ENCODE assay signal across 1 cellular context in the genomic region with DNA sequence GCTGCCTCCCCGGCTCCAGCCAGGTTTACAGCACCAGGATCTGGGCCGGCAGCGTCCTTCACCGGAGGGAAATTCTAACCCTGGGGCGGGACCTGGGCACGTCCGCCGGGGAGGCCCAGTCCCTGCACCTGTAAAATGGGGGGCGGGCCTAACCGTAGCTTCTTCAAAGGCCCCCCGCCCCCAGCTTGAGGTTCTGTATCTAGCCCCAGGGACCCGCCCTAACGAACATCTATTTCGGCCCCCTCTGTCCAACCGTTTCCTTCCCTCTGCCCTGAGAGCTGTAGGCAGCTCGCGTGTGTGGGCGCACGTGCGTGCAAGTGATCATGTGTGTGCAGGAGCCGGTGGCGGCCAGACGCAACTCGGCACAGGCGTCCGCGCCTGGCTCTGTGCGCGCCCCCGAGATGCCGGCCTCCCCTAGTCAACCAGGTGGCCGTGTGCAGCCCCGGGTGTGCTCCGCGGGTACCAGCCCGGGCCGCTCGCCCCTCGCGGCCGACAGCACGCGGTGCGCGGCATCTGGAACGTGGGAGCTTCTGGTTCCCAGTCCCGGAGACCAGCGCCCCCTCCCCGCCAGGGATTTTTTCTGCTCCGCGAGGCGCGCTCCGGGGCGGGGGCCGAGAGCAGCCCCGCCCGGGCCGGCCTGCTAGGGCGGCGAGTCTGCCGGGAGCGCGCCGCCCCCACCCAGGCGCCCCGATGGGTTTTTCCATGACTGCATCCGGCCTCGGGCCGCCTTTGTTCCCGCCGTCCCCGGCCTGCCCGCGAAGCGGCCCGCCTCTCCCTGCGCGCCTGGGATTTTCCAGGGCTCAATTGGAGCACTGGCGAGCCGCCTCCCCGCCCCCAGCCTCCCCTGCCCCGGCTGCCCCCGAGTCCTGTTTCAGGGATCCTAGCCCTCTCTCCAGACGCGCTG.
TF ChIP-seq lines count a peak whose summit lies in the region.

No MANE protein-coding gene starts in this region.

TF ChIP-seq in HepG2, 621 proteins besides CTCF, POLR2A, EP300 and RAD21 (continued from another document and continues in another):
- TF ChIP-seq, protein P1, sequence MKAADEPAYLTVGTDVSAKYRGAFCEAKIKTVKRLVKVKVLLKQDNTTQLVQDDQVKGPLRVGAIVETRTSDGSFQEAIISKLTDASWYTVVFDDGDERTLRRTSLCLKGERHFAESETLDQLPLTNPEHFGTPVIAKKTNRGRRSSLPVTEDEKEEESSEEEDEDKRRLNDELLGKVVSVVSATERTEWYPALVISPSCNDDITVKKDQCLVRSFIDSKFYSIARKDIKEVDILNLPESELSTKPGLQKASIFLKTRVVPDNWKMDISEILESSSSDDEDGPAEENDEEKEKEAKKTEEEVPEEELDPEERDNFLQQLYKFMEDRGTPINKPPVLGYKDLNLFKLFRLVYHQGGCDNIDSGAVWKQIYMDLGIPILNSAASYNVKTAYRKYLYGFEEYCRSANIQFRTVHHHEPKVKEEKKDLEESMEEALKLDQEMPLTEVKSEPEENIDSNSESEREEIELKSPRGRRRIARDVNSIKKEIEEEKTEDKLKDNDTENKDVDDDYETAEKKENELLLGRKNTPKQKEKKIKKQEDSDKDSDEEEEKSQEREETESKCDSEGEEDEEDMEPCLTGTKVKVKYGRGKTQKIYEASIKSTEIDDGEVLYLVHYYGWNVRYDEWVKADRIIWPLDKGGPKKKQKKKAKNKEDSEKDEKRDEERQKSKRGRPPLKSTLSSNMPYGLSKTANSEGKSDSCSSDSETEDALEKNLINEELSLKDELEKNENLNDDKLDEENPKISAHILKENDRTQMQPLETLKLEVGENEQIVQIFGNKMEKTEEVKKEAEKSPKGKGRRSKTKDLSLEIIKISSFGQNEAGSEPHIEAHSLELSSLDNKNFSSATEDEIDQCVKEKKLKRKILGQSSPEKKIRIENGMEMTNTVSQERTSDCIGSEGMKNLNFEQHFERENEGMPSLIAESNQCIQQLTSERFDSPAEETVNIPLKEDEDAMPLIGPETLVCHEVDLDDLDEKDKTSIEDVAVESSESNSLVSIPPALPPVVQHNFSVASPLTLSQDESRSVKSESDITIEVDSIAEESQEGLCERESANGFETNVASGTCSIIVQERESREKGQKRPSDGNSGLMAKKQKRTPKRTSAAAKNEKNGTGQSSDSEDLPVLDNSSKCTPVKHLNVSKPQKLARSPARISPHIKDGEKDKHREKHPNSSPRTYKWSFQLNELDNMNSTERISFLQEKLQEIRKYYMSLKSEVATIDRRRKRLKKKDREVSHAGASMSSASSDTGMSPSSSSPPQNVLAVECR (CRISPR knock-in tag; IDR thresholded peaks at IDR 0.05; ENCODE audit: borderline replicate concordance) = peak; percentile 80
- TF ChIP-seq ZC3H13 (CRISPR knock-in tag; IDR thresholded peaks at IDR 0.05) (peak; percentile 56; the same call in 1 of the 2 replicates), EHMT2 (IDR thresholded peaks at IDR 0.05; ENCODE audit: borderline replicate concordance, low read depth, low read length) (no peak), ATF1 (CRISPR knock-in tag; IDR thresholded peaks at IDR 0.05) (no peak), ZFP36 (IDR thresholded peaks at IDR 0.05; ENCODE audit: borderline replicate concordance, low read depth, low read length, partially characterized antibody) (no peak), NFE2L2 (IDR thresholded peaks at IDR 0.05; ENCODE audit: low read length) (no peak), IRX3 (CRISPR knock-in tag; IDR thresholded peaks at IDR 0.05; ENCODE audit: borderline replicate concordance, low read depth) (peak; percentile 80; the same call in 1 of the 2 replicates), FUBP1 (CRISPR knock-in tag; IDR thresholded peaks at IDR 0.05; ENCODE audit: borderline replicate concordance) (no peak), THAP11 (CRISPR knock-in tag; IDR thresholded peaks at IDR 0.05) (peak; percentile 32), KDM2A (CRISPR knock-in tag; IDR thresholded peaks at IDR 0.05; ENCODE audit: borderline replicate concordance, low read depth) (peak; percentile 57), KLF11 (CRISPR knock-in tag; IDR thresholded peaks at IDR 0.05) (peak; percentile 67), HNRNPH1 (optimal IDR thresholded peaks at IDR 0.05; ENCODE audit: low read depth, low read length) (no peak), FOXJ3 (CRISPR knock-in tag; IDR thresholded peaks at IDR 0.05; ENCODE audit: borderline replicate concordance) (no peak), ZNF430 (CRISPR knock-in tag; IDR thresholded peaks at IDR 0.05) (peak; percentile 90; the same call in 1 of the 2 replicates), ZNF790 (CRISPR knock-in tag; IDR thresholded peaks at IDR 0.05; ENCODE audit: borderline replicate concordance) (no peak; the same call in 1 of the 2 replicates), ZKSCAN8 (CRISPR knock-in tag; IDR thresholded peaks at IDR 0.05; ENCODE audit: borderline replicate concordance) (no peak), NFKB2 (CRISPR knock-in tag; IDR thresholded peaks at IDR 0.05; ENCODE audit: borderline replicate concordance) (peak; percentile 95), EED (CRISPR knock-in tag; IDR thresholded peaks at IDR 0.05) (peak; percentile 85; the same call in 1 of the 2 replicates), ZNF496 (CRISPR knock-in tag; IDR thresholded peaks at IDR 0.05; ENCODE audit: insufficient replicate concordance) (no peak), FOSL2 (CRISPR knock-in tag; IDR thresholded peaks at IDR 0.05) (no peak; the same call in 1 of the 2 replicates), RNF2 (conservative IDR thresholded peaks at IDR 0.05; ENCODE audit: low read depth) (peak; percentile 97), ZNF282 (IDR thresholded peaks at IDR 0.05; ENCODE audit: partially characterized antibody) (no peak), RXRA (CRISPR knock-in tag; IDR thresholded peaks at IDR 0.05) (peak; percentile 71; the same call in 1 of the 2 replicates), ZNF224 (CRISPR knock-in tag; IDR thresholded peaks at IDR 0.05) (peak; percentile 91; the same call in 1 of the 2 replicates), SAP130 (CRISPR knock-in tag; IDR thresholded peaks at IDR 0.05; ENCODE audit: low read depth) (peak; percentile 50), ZNF296 (CRISPR knock-in tag; conservative IDR thresholded peaks at IDR 0.05) (no peak), ZNF574 (CRISPR knock-in tag; IDR thresholded peaks at IDR 0.05) (peak; percentile 79), ZNF615 (CRISPR knock-in tag; IDR thresholded peaks at IDR 0.05; ENCODE audit: borderline replicate concordance) (no peak), ZNF543 (CRISPR knock-in tag; IDR thresholded peaks at IDR 0.05) (peak; percentile 95), PHB2 (IDR thresholded peaks at IDR 0.05; ENCODE audit: partially characterized antibody) (no peak), TBX2 (CRISPR knock-in tag; IDR thresholded peaks at IDR 0.05; ENCODE audit: borderline replicate concordance) (peak; percentile 92), ZNF138 (CRISPR knock-in tag; IDR thresholded peaks at IDR 0.05; ENCODE audit: low read depth) (0 out of 2 replicates have a peak, but pooled peaks have one; percentile 34), HBP1 (CRISPR knock-in tag; IDR thresholded peaks at IDR 0.05; ENCODE audit: low read depth) (no peak), RBFOX2 (IDR thresholded peaks at IDR 0.05; ENCODE audit: low read depth, low read length) (peak; percentile 90), SALL2 (CRISPR knock-in tag; IDR thresholded peaks at IDR 0.05) (peak; percentile 57; the same call in 1 of the 2 replicates), ATRX (CRISPR knock-in tag; IDR thresholded peaks at IDR 0.05; ENCODE audit: borderline replicate concordance) (no peak), RXRB (CRISPR knock-in tag; IDR thresholded peaks at IDR 0.05; ENCODE audit: borderline replicate concordance) (0 out of 2 replicates have a peak, but pooled peaks have one; percentile 17), HDAC6 (IDR thresholded peaks at IDR 0.05; ENCODE audit: low read depth, low read length) (no peak), MAZ (IDR thresholded peaks at IDR 0.05; ENCODE audit: borderline replicate concordance, low read depth, low read length) (peak; percentile 91; the same call in 1 of the 2 replicates), MAZ (CRISPR knock-in tag; IDR thresholded peaks at IDR 0.05; ENCODE audit: low read depth) (peak; percentile 93), CENPT (CRISPR knock-in tag; IDR thresholded peaks at IDR 0.05; ENCODE audit: low read depth) (no peak; the same call in 1 of the 2 replicates), XRCC5 (optimal IDR thresholded peaks at IDR 0.05; ENCODE audit: low read length) (peak; percentile 42), KAT7 (CRISPR knock-in tag; IDR thresholded peaks at IDR 0.05; ENCODE audit: borderline replicate concordance) (0 out of 2 replicates have a peak, but pooled peaks have one; percentile 63)
- TF ChIP-seq, protein P2, sequence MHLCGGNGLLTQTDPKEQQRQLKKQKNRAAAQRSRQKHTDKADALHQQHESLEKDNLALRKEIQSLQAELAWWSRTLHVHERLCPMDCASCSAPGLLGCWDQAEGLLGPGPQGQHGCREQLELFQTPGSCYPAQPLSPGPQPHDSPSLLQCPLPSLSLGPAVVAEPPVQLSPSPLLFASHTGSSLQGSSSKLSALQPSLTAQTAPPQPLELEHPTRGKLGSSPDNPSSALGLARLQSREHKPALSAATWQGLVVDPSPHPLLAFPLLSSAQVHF (CRISPR knock-in tag; IDR thresholded peaks at IDR 0.05) = peak; percentile 88
- TF ChIP-seq, protein P3, sequence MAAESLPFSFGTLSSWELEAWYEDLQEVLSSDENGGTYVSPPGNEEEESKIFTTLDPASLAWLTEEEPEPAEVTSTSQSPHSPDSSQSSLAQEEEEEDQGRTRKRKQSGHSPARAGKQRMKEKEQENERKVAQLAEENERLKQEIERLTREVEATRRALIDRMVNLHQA (CRISPR knock-in tag; IDR thresholded peaks at IDR 0.05) = no peak
- TF ChIP-seq, protein P4, sequence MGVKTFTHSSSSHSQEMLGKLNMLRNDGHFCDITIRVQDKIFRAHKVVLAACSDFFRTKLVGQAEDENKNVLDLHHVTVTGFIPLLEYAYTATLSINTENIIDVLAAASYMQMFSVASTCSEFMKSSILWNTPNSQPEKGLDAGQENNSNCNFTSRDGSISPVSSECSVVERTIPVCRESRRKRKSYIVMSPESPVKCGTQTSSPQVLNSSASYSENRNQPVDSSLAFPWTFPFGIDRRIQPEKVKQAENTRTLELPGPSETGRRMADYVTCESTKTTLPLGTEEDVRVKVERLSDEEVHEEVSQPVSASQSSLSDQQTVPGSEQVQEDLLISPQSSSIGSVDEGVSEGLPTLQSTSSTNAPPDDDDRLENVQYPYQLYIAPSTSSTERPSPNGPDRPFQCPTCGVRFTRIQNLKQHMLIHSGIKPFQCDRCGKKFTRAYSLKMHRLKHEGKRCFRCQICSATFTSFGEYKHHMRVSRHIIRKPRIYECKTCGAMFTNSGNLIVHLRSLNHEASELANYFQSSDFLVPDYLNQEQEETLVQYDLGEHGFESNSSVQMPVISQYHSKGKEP (CRISPR knock-in tag; IDR thresholded peaks at IDR 0.05) = peak; percentile 71
- TF ChIP-seq, protein P5, sequence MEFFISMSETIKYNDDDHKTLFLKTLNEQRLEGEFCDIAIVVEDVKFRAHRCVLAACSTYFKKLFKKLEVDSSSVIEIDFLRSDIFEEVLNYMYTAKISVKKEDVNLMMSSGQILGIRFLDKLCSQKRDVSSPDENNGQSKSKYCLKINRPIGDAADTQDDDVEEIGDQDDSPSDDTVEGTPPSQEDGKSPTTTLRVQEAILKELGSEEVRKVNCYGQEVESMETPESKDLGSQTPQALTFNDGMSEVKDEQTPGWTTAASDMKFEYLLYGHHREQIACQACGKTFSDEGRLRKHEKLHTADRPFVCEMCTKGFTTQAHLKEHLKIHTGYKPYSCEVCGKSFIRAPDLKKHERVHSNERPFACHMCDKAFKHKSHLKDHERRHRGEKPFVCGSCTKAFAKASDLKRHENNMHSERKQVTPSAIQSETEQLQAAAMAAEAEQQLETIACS (CRISPR knock-in tag; IDR thresholded peaks at IDR 0.05) = peak; percentile 95
- TF ChIP-seq, protein P6, sequence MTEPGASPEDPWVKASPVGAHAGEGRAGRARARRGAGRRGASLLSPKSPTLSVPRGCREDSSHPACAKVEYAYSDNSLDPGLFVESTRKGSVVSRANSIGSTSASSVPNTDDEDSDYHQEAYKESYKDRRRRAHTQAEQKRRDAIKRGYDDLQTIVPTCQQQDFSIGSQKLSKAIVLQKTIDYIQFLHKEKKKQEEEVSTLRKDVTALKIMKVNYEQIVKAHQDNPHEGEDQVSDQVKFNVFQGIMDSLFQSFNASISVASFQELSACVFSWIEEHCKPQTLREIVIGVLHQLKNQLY (CRISPR knock-in tag; IDR thresholded peaks at IDR 0.05) = no peak; the same call in 1 of the 2 replicates
